ENCODE assay signal across 22 cellular contexts in the genomic region with DNA sequence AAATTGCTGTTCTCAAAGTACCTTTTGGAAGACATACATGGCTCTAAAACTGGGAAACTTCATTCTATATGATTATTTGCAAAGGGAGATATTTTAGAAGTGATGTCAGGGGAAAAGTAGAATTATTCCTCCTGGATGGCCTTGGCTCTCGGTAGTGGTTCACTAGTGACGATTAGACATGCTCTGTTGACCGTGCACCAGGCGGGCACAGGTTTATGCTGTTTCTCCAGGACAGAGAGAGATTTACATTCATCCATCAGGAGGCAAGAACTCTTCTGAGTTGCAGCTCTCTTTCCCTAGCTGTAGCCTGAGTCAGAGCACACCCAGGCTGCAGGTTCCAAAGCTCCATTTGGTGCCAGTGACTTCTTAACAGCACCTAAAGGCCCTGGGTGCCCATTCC.
"Had no signal": no experiment of that assay in that cellular context is flagged by ENCODE, and none has a peak within 500 bp of the region (broad histone marks: within the 10 kb centered on the region; RNA-seq: fewer than 3 reads in every experiment).

No MANE protein-coding gene starts in this region.

- DNase-seq: IMR-90, Karpas-422, KG1, MG63, NCI-H1092, NCI-H1105 treated with DMSO at 0.1 percent for 48 hours, NCI-H1417 treated with DMSO at 0.1 percent for 48 hours, NCI-H146, NCI-H1694 treated with DMSO at 0.1 percent for 48 hours, NCI-H1930, NCI-H2081, NCI-H2107, NCI-H2227 treated with DMSO at 0.1 percent for 48 hours, NCI-H524, NCI-H69, NCI-H774, Right ventricle myocardium superior, RPMI8226, SIG-M5 had no signal

- H3K9me3 ChIP-seq: MG63, SJSA1 had no signal

- H3K27me3 ChIP-seq: MG63, SJSA1 had no signal

- ATAC-seq: HepG2 had no signal

- H3K27ac ChIP-seq: SJSA1, SK-N-MC had no signal

- H3K4me3 ChIP-seq: MG63, SJSA1, SK-N-MC had no signal

- H3K36me3 ChIP-seq: MG63, SJSA1 had no signal

- H3K4me1 ChIP-seq: SJSA1 had no signal
